ENCODE assay signal across 29 cellular contexts in the genomic region with DNA sequence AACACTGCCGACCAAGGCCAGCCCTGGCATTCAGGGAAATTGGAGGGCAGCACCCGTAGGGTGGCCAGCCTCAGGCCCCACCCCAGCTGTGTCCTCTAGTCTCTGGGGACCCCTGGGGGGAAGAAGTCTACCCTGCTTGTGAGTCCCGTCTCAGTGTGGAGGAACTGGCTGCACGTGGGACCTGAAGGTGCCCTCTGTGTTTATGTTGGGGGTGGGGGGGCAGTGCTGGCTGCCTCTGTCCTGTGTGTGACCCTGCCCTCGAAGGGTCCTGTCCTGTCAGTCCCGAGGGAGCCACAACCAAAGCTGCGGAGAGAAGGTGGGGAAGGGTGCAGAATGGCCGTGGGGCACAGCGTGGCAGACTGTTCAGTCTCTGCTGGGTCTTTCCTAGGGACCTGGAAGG. TPM values are rescaled to one million over a fixed set of nuclear protein-coding genes. Genes with fewer than 3 reads are reported as not detected.
"Had no signal": no experiment of that assay in that cellular context is flagged by ENCODE, and none has a peak within 500 bp of the region (broad histone marks: within the 10 kb centered on the region; RNA-seq: fewer than 3 reads in every experiment).

No MANE protein-coding gene starts in this region.

- H3K4me3 ChIP-seq: dorsolateral prefrontal cortex, esophagus muscularis mucosa, gastroesophageal sphincter, heart left ventricle, hepatocyte, left lung, neural progenitor cell, prostate gland, right atrium auricular region, sigmoid colon, thoracic aorta, tibial nerve, upper lobe of left lung, uterus had no signal

- H3K4me3 Mint-ChIP-seq: naive thymus-derived CD4-positive, alpha-beta T cell; nephron; neural progenitor cell; stimulated activated naive B cell treated with anti-CD40 and anti-IgM and Interleukin-4, amounts not matched to agents 10 μg/mL and 1 μg/mL and 100 μg/mL, for 72 hours; stimulated activated naive CD8-positive, alpha-beta T cell treated with anti-CD3 and anti-CD28 coated beads, Interleukin-15, Interleukin-2, amounts not matched to agents 100 ng/mL and 50 ng/mL, for 24 hours had no signal

- H3K79me2 ChIP-seq: hepatocyte had no signal

- FAIRE-seq: colon had no signal

- H3K4me1 Mint-ChIP-seq: naive thymus-derived CD4-positive, alpha-beta T cell had no signal

- H3K4me1 ChIP-seq: foreskin keratinocyte, left lung, neural progenitor cell, prostate gland, tibial nerve, uterus had no signal

- H3K36me3 ChIP-seq: heart left ventricle, left lung, neural progenitor cell, prostate gland, sigmoid colon, tibial nerve, upper lobe of left lung, uterus had no signal

- H3K27ac ChIP-seq: dorsolateral prefrontal cortex, esophagus muscularis mucosa, foreskin keratinocyte, gastroesophageal sphincter, heart left ventricle, hepatocyte, left lung, neural progenitor cell, prostate gland, sigmoid colon, thoracic aorta, tibial nerve, upper lobe of left lung, uterus had no signal

- H3K4me2 ChIP-seq: hepatocyte, neural progenitor cell had no signal

- H2AFZ ChIP-seq: hepatocyte, neural progenitor cell had no signal

- H3K36me3 Mint-ChIP-seq: naive thymus-derived CD4-positive, alpha-beta T cell; neural progenitor cell; stimulated activated naive B cell treated with anti-CD40 and anti-IgM and Interleukin-4, amounts not matched to agents 10 μg/mL and 1 μg/mL and 100 μg/mL, for 72 hours had no signal

- H3K9me3 Mint-ChIP-seq: naive thymus-derived CD4-positive, alpha-beta T cell; nephron; neural progenitor cell; stimulated activated naive B cell treated with anti-CD40 and anti-IgM and Interleukin-4, amounts not matched to agents 10 μg/mL and 1 μg/mL and 100 μg/mL, for 72 hours; stimulated activated naive CD8-positive, alpha-beta T cell treated with anti-CD3 and anti-CD28 coated beads, Interleukin-15, Interleukin-2, amounts not matched to agents 100 ng/mL and 50 ng/mL, for 24 hours had no signal

- H3K27ac Mint-ChIP-seq: naive thymus-derived CD4-positive, alpha-beta T cell; nephron; neural progenitor cell; stimulated activated naive B cell treated with anti-CD40 and anti-IgM and Interleukin-4, amounts not matched to agents 10 μg/mL and 1 μg/mL and 100 μg/mL, for 72 hours; stimulated activated naive CD8-positive, alpha-beta T cell treated with anti-CD3 and anti-CD28 coated beads, Interleukin-15, Interleukin-2, amounts not matched to agents 100 ng/mL and 50 ng/mL, for 24 hours had no signal

- ATAC-seq: foreskin keratinocyte; gastroesophageal sphincter; heart left ventricle; left lung; naive thymus-derived CD4-positive, alpha-beta T cell; stimulated activated naive B cell treated with anti-CD40 and anti-IgM and Interleukin-4, amounts not matched to agents 10 μg/mL and 1 μg/mL and 100 μg/mL, for 72 hours had no signal

- H3K9me3 ChIP-seq: esophagus muscularis mucosa, gastroesophageal sphincter, heart left ventricle, left lung, prostate gland, right atrium auricular region, sigmoid colon, thoracic aorta, tibial nerve, upper lobe of left lung, uterus had no signal

- H3K9ac ChIP-seq: neural progenitor cell had no signal

- H3K27me3 ChIP-seq: esophagus muscularis mucosa, gastroesophageal sphincter, hepatocyte, neural progenitor cell, right atrium auricular region, sigmoid colon, upper lobe of left lung, uterus had no signal

- DNase-seq: dorsolateral prefrontal cortex; effector CD4-positive, alpha-beta T cell; foreskin keratinocyte; heart left ventricle; left cardiac atrium; left lung; mesenchymal stem cell; midbrain; naive thymus-derived CD4-positive, alpha-beta T cell; nucleus accumbens; sigmoid colon; stimulated activated CD4-positive, alpha-beta T cell treated with anti-CD3 and anti-CD28 coated beads, Interleukin-2, amount 100 ng/mL, for 24 hours; stimulated activated CD4-positive, alpha-beta T cell treated with anti-CD3 and anti-CD28 coated beads, Interleukin-4, amount 100 ng/mL, for 24 hours; stimulated activated naive B cell treated with anti-CD40 and anti-IgM and Interleukin-4, amounts not matched to agents 10 μg/mL and 1 μg/mL and 100 μg/mL, for 72 hours; upper lobe of left lung; uterus had no signal

RNA-seq across cellular contexts. Expression of a gene that starts 38.0 kb away (rescaled TPM):
- total RNA-seq: foreskin keratinocyte; lung microvascular endothelial cell; naive thymus-derived CD4-positive, alpha-beta T cell had no signal
- polyA plus RNA-seq: fibroblast of lung; foreskin keratinocyte; naive thymus-derived CD4-positive, alpha-beta T cell had no signal

RNA-seq across cellular contexts. Expression of a gene that starts 55.3 kb away (rescaled TPM):
- total RNA-seq: gastroesophageal sphincter, sigmoid colon, thoracic aorta had no signal
- polyA plus RNA-seq: naive thymus-derived CD4-positive, alpha-beta T cell had no signal
